In genomic region chr11:83663446-83663845, GRCh38 we compare ENCODE assay signal across 2 cellular contexts.
TF ChIP-seq lines count a peak whose summit lies in the region.

No MANE protein-coding gene starts in this region.

TF ChIP-seq in SK-N-SH treated with all-trans-retinoic acid at 6 μM for 48 hours, 23 proteins besides CTCF, POLR2A, EP300 and RAD21 (continued from another document):
- no peak for TF ChIP-seq CSRNP3 (CRISPR knock-in tag; IDR thresholded peaks at IDR 0.05)
TF ChIP-seq in SK-N-SH treated with all-trans-retinoic acid at 6 μM for 48 hours: peak in this region for 1.

TF ChIP-seq in SK-N-SH, 30 proteins besides CTCF, POLR2A, EP300 and RAD21 (continued from another document):
- TF ChIP-seq REST (IDR thresholded peaks at IDR 0.05; ENCODE audit: low read depth, low read length) = no peak
- TF ChIP-seq, protein P1, sequence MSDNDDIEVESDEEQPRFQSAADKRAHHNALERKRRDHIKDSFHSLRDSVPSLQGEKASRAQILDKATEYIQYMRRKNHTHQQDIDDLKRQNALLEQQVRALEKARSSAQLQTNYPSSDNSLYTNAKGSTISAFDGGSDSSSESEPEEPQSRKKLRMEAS (IDR thresholded peaks at IDR 0.05; ENCODE audit: low read depth) = no peak
- no peak for TF ChIP-seq IRF3 (IDR thresholded peaks at IDR 0.05; ENCODE audit: low read depth, low read length)
- no peak for TF ChIP-seq ELF1 (IDR thresholded peaks at IDR 0.05)
- no peak for TF ChIP-seq TAF1 (IDR thresholded peaks at IDR 0.05; ENCODE audit: borderline replicate concordance, low read depth, low read length)
- no peak for TF ChIP-seq MEF2A (IDR thresholded peaks at IDR 0.05; ENCODE audit: borderline replicate concordance, low read depth)
